Comparison of ENCODE assay signal across 26 cellular contexts in genomic region chr16:7590934-7591333, GRCh38.
"Had no signal": no experiment of that assay in that cellular context is flagged by ENCODE, and none has a peak within 500 bp of the region (broad histone marks: within the 10 kb centered on the region; RNA-seq: fewer than 3 reads in every experiment).

No MANE protein-coding gene starts in this region.

- H3K27me3 ChIP-seq: adrenal gland, body of pancreas had no signal

- H3K27ac Mint-ChIP-seq: activated B cell treated with CpG ODN at 0.5 μM for 24 hours; activated CD8-positive, alpha-beta T cell treated with anti-CD3 and anti-CD28 coated beads for 36 hours; activated naive CD8-positive, alpha-beta T cell; activated naive CD8-positive, alpha-beta T cell treated with anti-CD3 and anti-CD28 coated beads, Interleukin-2, amount 50 U/mL, for 24 hours; activated T-helper 17 cell treated with anti-CD3 and anti-CD28 coated beads, Interleukin-2, amount 50 U/mL, for 72 hours; T-helper 1 cell treated with Interleukin-12 subunit alpha and Interleukin-12 subunit beta and Interleukin-4 antibody, amounts not matched to agents 30 μg/mL and 1 μg/mL, for 36 hours; T-helper 2 cell treated with Interferon-gamma antibody and Interleukin-4, amounts not matched to agents 5 μg/mL and 100 μg/mL, for 36 hours had no signal

- H3K4me3 Mint-ChIP-seq: activated B cell treated with CpG ODN at 0.5 μM for 24 hours; activated CD8-positive, alpha-beta T cell treated with anti-CD3 and anti-CD28 coated beads for 36 hours; activated naive CD8-positive, alpha-beta T cell; activated naive CD8-positive, alpha-beta T cell treated with anti-CD3 and anti-CD28 coated beads, Interleukin-2, amount 50 U/mL, for 24 hours; activated T-cell treated with anti-CD3 and anti-CD28 coated beads, Interleukin-2, amount 50 U/mL, for 4 hours; activated T-helper 17 cell treated with anti-CD3 and anti-CD28 coated beads, Interleukin-2, amount 50 U/mL, for 72 hours; T-helper 1 cell treated with Interleukin-12 subunit alpha and Interleukin-12 subunit beta and Interleukin-4 antibody, amounts not matched to agents 30 μg/mL and 1 μg/mL, for 36 hours; T-helper 2 cell treated with Interferon-gamma antibody and Interleukin-4, amounts not matched to agents 5 μg/mL and 100 μg/mL, for 36 hours had no signal

- H3K36me3 Mint-ChIP-seq: activated naive CD8-positive, alpha-beta T cell had no signal

- H3K4me1 ChIP-seq: adrenal gland, body of pancreas had no signal

- H3K9me3 ChIP-seq: adrenal gland, body of pancreas had no signal

- H3K4me3 ChIP-seq: adrenal gland, body of pancreas had no signal

- DNase-seq: activated B cell treated with CpG ODN at 0.5 μM for 24 hours; activated CD4-positive, alpha-beta T cell treated with anti-CD3 and anti-CD28 coated beads for 48 hours; activated CD4-positive, alpha-beta T cell treated with anti-CD3 and anti-CD28 coated beads, Interleukin-2, amount 50 U/mL, for 1 hour; activated CD4-positive, alpha-beta T cell treated with anti-CD3 and anti-CD28 coated beads, Interleukin-2, amount 50 U/mL, for 48 hours; activated CD8-positive, alpha-beta memory T cell treated with anti-CD3 and anti-CD28 coated beads for 24 hours; activated CD8-positive, alpha-beta T cell treated with anti-CD3 and anti-CD28 coated beads for 36 hours; activated effector memory CD4-positive, alpha-beta T cell treated with Interleukin-2 at 50 U/mL for 16 hours; activated gamma-delta T cell treated with Interleukin-2 at 50 U/mL for 16 hours; activated naive CD4-positive, alpha-beta T cell treated with anti-CD3 and anti-CD28 coated beads, Interleukin-2, amount 50 U/mL, for 16 hours; activated naive CD4-positive, alpha-beta T cell treated with Interleukin-2 at 50 U/mL for 16 hours; activated naive CD8-positive, alpha-beta T cell treated with anti-CD3 and anti-CD28 coated beads, Interleukin-2, amount 50 U/mL, for 24 hours; activated T-cell treated with anti-CD3 and anti-CD28 coated beads, Interleukin-2, amount 50 U/mL, for 4 hours; adrenal gland; amygdala; aorta; body of pancreas; effector CD8-positive, alpha-beta T cell; foreskin fibroblast; head of caudate nucleus; T1000; WERI-Rb-1 had no signal

- H3K27ac ChIP-seq: adrenal gland, body of pancreas, epithelial cell of prostate, WERI-Rb-1 had no signal

- H3K27me3 Mint-ChIP-seq: activated B cell treated with CpG ODN at 0.5 μM for 24 hours; activated CD8-positive, alpha-beta T cell treated with anti-CD3 and anti-CD28 coated beads for 36 hours; activated naive CD8-positive, alpha-beta T cell; activated naive CD8-positive, alpha-beta T cell treated with anti-CD3 and anti-CD28 coated beads, Interleukin-2, amount 50 U/mL, for 24 hours; activated T-helper 17 cell treated with anti-CD3 and anti-CD28 coated beads, Interleukin-2, amount 50 U/mL, for 72 hours had no signal

- H3K36me3 ChIP-seq: adrenal gland, WERI-Rb-1 had no signal

- H3K4me1 Mint-ChIP-seq: activated B cell treated with CpG ODN at 0.5 μM for 24 hours; activated naive CD8-positive, alpha-beta T cell treated with anti-CD3 and anti-CD28 coated beads, Interleukin-2, amount 50 U/mL, for 24 hours; activated T-helper 17 cell treated with anti-CD3 and anti-CD28 coated beads, Interleukin-2, amount 50 U/mL, for 72 hours had no signal
